ENCODE assay signal across 9 cellular contexts in the genomic region with DNA sequence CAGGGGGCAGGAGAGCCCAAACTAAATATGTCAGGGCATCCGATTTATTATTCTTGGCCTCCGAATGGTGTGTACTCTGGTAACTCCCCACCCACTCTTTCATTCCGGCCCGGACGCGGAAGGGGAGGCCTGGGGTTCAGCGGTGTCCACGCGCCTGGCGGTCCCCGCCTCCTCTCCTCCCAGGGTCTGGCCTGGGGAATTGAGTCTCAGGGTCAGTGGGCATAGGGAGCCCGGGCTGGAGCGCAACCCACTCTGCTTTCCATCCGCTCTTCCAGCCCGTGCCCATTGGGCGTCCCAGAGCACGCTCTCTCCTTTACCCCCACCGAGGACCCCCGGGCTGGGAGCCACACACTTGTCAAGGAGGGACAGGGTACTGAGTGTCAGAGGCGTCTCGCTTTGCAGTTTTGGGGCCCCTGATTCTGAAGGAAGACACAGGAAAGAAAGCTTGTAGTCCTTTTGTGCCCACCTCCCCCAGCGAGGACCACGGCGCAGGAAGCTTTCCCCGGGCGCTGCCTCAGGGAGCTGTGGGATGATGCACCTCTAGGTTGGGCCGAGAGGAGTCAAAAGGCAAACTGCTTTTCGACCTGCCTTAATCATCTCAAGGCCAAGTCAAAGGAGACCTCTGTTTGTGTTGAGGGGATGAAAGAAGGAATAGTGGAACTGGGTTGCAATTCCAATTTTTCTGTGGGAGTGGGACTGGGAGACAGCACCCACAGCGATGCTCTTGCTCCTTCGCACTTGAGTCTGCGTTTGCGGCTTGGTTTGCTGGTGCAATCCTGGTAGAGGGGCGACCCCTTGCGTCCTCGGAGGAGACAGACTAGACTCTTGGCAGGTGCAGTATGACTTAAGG. TPM values are rescaled to one million over a fixed set of nuclear protein-coding genes. Genes with fewer than 3 reads are reported as not detected.
DNase-seq lines count a peak whose midpoint lies in the region; ATAC-seq and TF ChIP-seq lines count a peak whose summit lies in the region.
"Had no signal": no experiment of that assay in that cellular context is flagged by ENCODE, and none has a peak within 500 bp of the region (broad histone marks: within the 10 kb centered on the region; RNA-seq: fewer than 3 reads in every experiment).

No MANE protein-coding gene starts in this region.

- H3K9me3 Mint-ChIP-seq in endodermal cell = no peaks in the 10 kb centered on the region
- H3K9me3 Mint-ChIP-seq: T-helper 1 cell treated with Interleukin-12 subunit alpha and Interleukin-12 subunit beta and Interleukin-4 antibody, amounts not matched to agents 30 μg/mL and 1 μg/mL, for 36 hours had no signal

- ATAC-seq in GM19328 (IDR thresholded peaks at IDR 0.05; ENCODE audit: unreplicated experiment) = peak; percentile 75
- ATAC-seq in HG03378 (IDR thresholded peaks at IDR 0.05; ENCODE audit: unreplicated experiment) = peak; percentile 95

- H3K4me1 Mint-ChIP-seq in endodermal cell = peaks cover 7% of the 10 kb centered on the region

- H3K36me3 Mint-ChIP-seq in endodermal cell (ENCODE audit: low read depth) = no peaks in the 10 kb centered on the region

- DNase-seq in NCI-H524 (lab: John Stamatoyannopoulos, UW) (peak; percentile 80 to 93), endodermal cell (peak; percentile 96), mesenteric fat pad (ENCODE audit: low spot score) (peak; percentile 89)
- peak; percentile 76 to 82 for DNase-seq in activated CD4-positive, alpha-beta T cell treated with anti-CD3 and anti-CD28 coated beads, Interleukin-2, amount 50 U/mL, for 48 hours
- peak; percentile 53 to 64 for DNase-seq in stimulated activated CD8-positive, alpha-beta memory T cell treated with anti-CD3 and anti-CD28 coated beads, Interleukin-2, amount 100 ng/mL, for 48 hours (ENCODE audit: low read depth in 2 of 2)

- no peak overlapping the region for H3K9ac ChIP-seq in endodermal cell (ENCODE audit: extremely low read depth, low read length, poor library complexity, severe bottlenecking)

- peaks cover 79% of the 10 kb centered on the region for H3K27me3 ChIP-seq in endodermal cell (ENCODE audit: control insufficient read depth, insufficient read depth, low read length, poor library complexity, severe bottlenecking)

- peak; percentile 83 for TF ChIP-seq CTCF in C4-2B (conservative IDR thresholded peaks at IDR 0.05)
- TF ChIP-seq CTCF in endodermal cell (conservative IDR thresholded peaks at IDR 0.05) = peak; percentile 97

- 9 to 10% methylated on average over 10 to 35 of the region's 35 CpGs for WGBS in endodermal cell (ENCODE audit: insufficient coverage in 1 of 2, insufficient read length in 1 of 2), 2 experiments

- H3K9me3 ChIP-seq in endodermal cell (ENCODE audit: control insufficient read depth, low read length) = no peaks in the 10 kb centered on the region

- no peaks in the 10 kb centered on the region for H3K36me3 ChIP-seq in endodermal cell (ENCODE audit: control insufficient read depth, insufficient read depth, low read length)

- H3K4me3 Mint-ChIP-seq in endodermal cell = peak overlapping the region; percentile 54

- H3K27me3 Mint-ChIP-seq in endodermal cell (ENCODE audit: insufficient read depth) = peaks cover 68% of the 10 kb centered on the region

- no peak overlapping the region for H3K27ac Mint-ChIP-seq in endodermal cell
- H3K27ac Mint-ChIP-seq: T-helper 1 cell treated with Interleukin-12 subunit alpha and Interleukin-12 subunit beta and Interleukin-4 antibody, amounts not matched to agents 30 μg/mL and 1 μg/mL, for 36 hours had no signal

- H3K4me3 ChIP-seq in endodermal cell (ENCODE audit: low read length) = peak overlapping the region; percentile 80

- H3K27ac ChIP-seq in C4-2B (no peak overlapping the region), endodermal cell (ENCODE audit: low read depth, low read length) (no peak overlapping the region)

- H3K4me1 ChIP-seq in endodermal cell (ENCODE audit: control insufficient read depth, insufficient read depth, low read length) = peaks cover 9% of the 10 kb centered on the region

RNA-seq across cellular contexts. Expression of a gene that starts 2.5 kb away (rescaled TPM):
- total RNA-seq in endodermal cell (under 1 TPM; 0.20 to 0.31 TPM), mesenteric fat pad (30.4 TPM)
- 50.2 TPM for polyA plus RNA-seq in endodermal cell (2013, experiment 1 of 2)
- 46.7 TPM for polyA plus RNA-seq in endodermal cell (2013, experiment 2 of 2)

Comparison
In these comparisons a context has a peak if more than half of its experiments do, and no peak if none do; other contexts are left out.
1. RNA of a gene that starts 2.5 kb away (total RNA-seq): 30.4 TPM in mesenteric fat pad (single experiment); 0.20 to 0.31 TPM in endodermal cell; every median in the first group is over 10 times any median in the second.
2. Peak in every context shown above with its lines, with median percentiles within 50 percentile points of each other: DNase-seq.